ENCODE assay signal across 20 cellular contexts in the genomic region with DNA sequence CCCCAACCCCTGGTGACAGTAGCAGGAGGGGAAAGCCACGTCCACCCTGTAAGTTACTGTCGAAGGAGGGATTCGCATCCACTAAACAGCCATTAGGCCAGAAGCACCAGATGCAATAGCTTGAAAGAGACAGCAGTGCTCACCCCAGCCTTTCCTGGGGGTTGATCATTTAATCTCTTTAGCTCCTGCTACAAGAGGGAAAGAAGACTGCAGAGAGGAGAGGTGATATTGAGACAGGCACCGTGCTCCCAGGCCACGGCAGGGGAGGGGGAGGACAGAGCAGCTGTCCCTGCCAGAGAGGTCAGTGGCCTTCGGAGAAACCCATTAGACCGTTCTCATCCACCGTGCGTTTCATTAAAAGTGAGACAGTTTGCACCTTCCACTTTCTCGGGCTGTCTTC.
DNase-seq lines count a peak whose midpoint lies in the region; ATAC-seq, FAIRE-seq and TF ChIP-seq lines count a peak whose summit lies in the region.
"Had no signal": no experiment of that assay in that cellular context is flagged by ENCODE, and none has a peak within 500 bp of the region (broad histone marks: within the 10 kb centered on the region; RNA-seq: fewer than 3 reads in every experiment).

No MANE protein-coding gene starts in this region.

- peaks cover 13 to 22% of the 10 kb centered on the region in 2 experiments; a peak in 4 of 5 replicates for H3K4me1 ChIP-seq in K562 (replicated peaks in 1 of 2; ENCODE audit: control insufficient read depth in 2 of 2, insufficient read depth in 2 of 2, low read length in 2 of 2)
- peaks cover 5 to 14% of the 10 kb centered on the region in 2 donors for H3K4me1 ChIP-seq in neuronal stem cell (ENCODE audit: control insufficient read depth in 2 of 2, insufficient read depth in 1 of 2, low read depth in 1 of 2, low read length in 2 of 2)
- H3K4me1 ChIP-seq: A549, Caco-2 had no signal

- BruUV-seq in K562 (replicated peaks; lab: Mats Ljungman, UMichigan), result no TSS peak

- no peak overlapping the region for H3K18ac ChIP-seq in neuronal stem cell (ENCODE audit: low read length)

- H3K4ac ChIP-seq in neuronal stem cell (ENCODE audit: low read length), result no peak overlapping the region

- no peak overlapping the region for H3K27ac ChIP-seq in K562 (ENCODE audit: extremely low read depth, low read depth, low read length)
- no peak overlapping the region for H3K27ac ChIP-seq in neuronal stem cell (replicated peaks; ENCODE audit: low read length)
- H3K27ac ChIP-seq: 22Rv1, A549, C4-2B had no signal

- intact Hi-C loops in K562 (cut with micrococcal nuclease), result no loop called here

- no peaks in the 10 kb centered on the region for H3K9me1 ChIP-seq in K562 (ENCODE audit: control insufficient read depth, insufficient read depth, low read length)

- peaks cover 26% of the 10 kb centered on the region for H3K4me1 Mint-ChIP-seq in nephron
- H3K4me1 Mint-ChIP-seq in stimulated activated memory B cell treated with anti-CD40 and anti-IgM and Interleukin-4, amounts not matched to agents 10 μg/mL and 1 μg/mL and 100 μg/mL, for 72 hours, result no peaks in the 10 kb centered on the region

- H2BK120ac ChIP-seq in neuronal stem cell (ENCODE audit: low read depth, low read length), result no peak overlapping the region

- TF ChIP-seq POLR2A in K562 (conservative IDR thresholded peaks at IDR 0.05), result no peak

- DNase-seq in D721Med (ENCODE audit: insufficient read length, low spot score) (peak; percentile 77), K562 (ENCODE audit: extremely low read depth in 1 of 4, low spot score in 3 of 4) (no peak), neuronal stem cell (ENCODE audit: low spot score) (no peak), T-helper 2 cell (no peak), UCSD-AML1 (lab: John Stamatoyannopoulos, UW; ENCODE audit: unreplicated experiment) (no peak)
- DNase-seq: AML-193; Caco-2; CD4-positive, alpha-beta T cell; DMS153; DMS79; GDM1; H9 had no signal

- H2BK5ac ChIP-seq in neuronal stem cell (ENCODE audit: low read length), result peak overlapping the region; percentile 8

- no peaks in the 10 kb centered on the region for H3K36me3 ChIP-seq in K562 (ENCODE audit: control insufficient read depth, insufficient read depth, low read length)
- no peaks in the 10 kb centered on the region for H3K36me3 ChIP-seq in neuronal stem cell (replicated peaks in 1 of 2; ENCODE audit: control insufficient read depth in 2 of 2, insufficient read depth in 2 of 2, low read length in 2 of 2)

- no peak overlapping the region for H3K4me3 ChIP-seq in K562
- no peak overlapping the region for H3K4me3 ChIP-seq in neuronal stem cell (ENCODE audit: low read length in 2 of 2)
- H3K4me3 ChIP-seq: A549 had no signal

- no peak overlapping the region for H4K91ac ChIP-seq in neuronal stem cell (ENCODE audit: low read depth, low read length, poor library complexity)

- 12% methylated on average over 10 of the region's 10 CpGs for WGBS in K562 (ENCODE audit: insufficient coverage, low coverage, missing lambda C conversion rate)
- WGBS in neuronal stem cell (ENCODE audit: extremely low coverage in 2 of 2, insufficient read length in 2 of 2, insufficient replicate concordance in 1 of 2), 2 donors, result no CpG with 5 or more reads among the region's 10 CpGs

- no peak for TF ChIP-seq RAD21 in K562 (CRISPR knock-in tag; conservative IDR thresholded peaks at IDR 0.05 in 1 of 2, IDR thresholded peaks at IDR 0.05 in 1 of 2)

- H3K4me2 ChIP-seq in K562 (ENCODE audit: insufficient read depth, low read length), result no peak overlapping the region
- H3K4me2 ChIP-seq in neuronal stem cell (ENCODE audit: insufficient read depth, low read length, poor library complexity, severe bottlenecking), result no peak overlapping the region
- H3K4me2 ChIP-seq: A549 had no signal

- no peak overlapping the region for H3K4me3 Mint-ChIP-seq in nephron
- H3K4me3 Mint-ChIP-seq in stimulated activated memory B cell treated with anti-CD40 and anti-IgM and Interleukin-4, amounts not matched to agents 10 μg/mL and 1 μg/mL and 100 μg/mL, for 72 hours, result no peak overlapping the region
- H3K4me3 Mint-ChIP-seq: CD4-positive, alpha-beta T cell; H9 had no signal

- TF ChIP-seq CTCF in D721Med (IDR thresholded peaks at IDR 0.05; ENCODE audit: insufficient read depth, missing control alignments) (no peak), K562 (IDR thresholded peaks at IDR 0.05 in 2 of 3, conservative IDR thresholded peaks at IDR 0.05 in 1 of 3; ENCODE audit: insufficient read depth in 2 of 3, low read depth in 1 of 3, low read length in 3 of 3) (no peak), nephron (IDR thresholded peaks at IDR 0.05; ENCODE audit: unreplicated experiment in 3 of 3) (no peak)

- H3K9me3 ChIP-seq in K562 (replicated peaks; ENCODE audit: control insufficient read depth, insufficient read depth, low read depth, low read length) (no peaks in the 10 kb centered on the region), neuronal stem cell (replicated peaks in 1 of 2; ENCODE audit: control insufficient read depth in 2 of 2, insufficient read depth in 1 of 2, low read depth in 1 of 2, low read length in 2 of 2) (no peaks in the 10 kb centered on the region)
- H3K9me3 ChIP-seq: A549, Caco-2 had no signal

- no peak overlapping the region for H3K23ac ChIP-seq in neuronal stem cell (ENCODE audit: low read depth, low read length, poor library complexity)

- H3K27me3 Mint-ChIP-seq in nephron (ENCODE audit: low read depth), result peaks cover 13% of the 10 kb centered on the region
- no peaks in the 10 kb centered on the region for H3K27me3 Mint-ChIP-seq in stimulated activated memory B cell treated with anti-CD40 and anti-IgM and Interleukin-4, amounts not matched to agents 10 μg/mL and 1 μg/mL and 100 μg/mL, for 72 hours
- H3K27me3 Mint-ChIP-seq: CD4-positive, alpha-beta T cell had no signal

- no peak overlapping the region for H2AK5ac ChIP-seq in neuronal stem cell (ENCODE audit: low read depth, low read length)

- no peak for FAIRE-seq in D721Med (lab: Jason Lieb, UNC)
- no peak for FAIRE-seq in K562 (lab: Jason Lieb, UNC)
- FAIRE-seq: A549, GM12892, H1, HTR-8/SVneo had no signal

- no peak; the same call in 2 of the 3 replicates for ATAC-seq in K562
- ATAC-seq in stimulated activated memory B cell treated with anti-CD40 and anti-IgM and Interleukin-4, amounts not matched to agents 10 μg/mL and 1 μg/mL and 100 μg/mL, for 72 hours, result no peak
- ATAC-seq: A549 had no signal

- POLR2A ChIA-PET in K562 (lab: Yijun Ruan, JAX), result interaction anchor here (0.6 to 0.9 kb wide), 2 partner anchors 21 to 1128 kb away, joined by 3 to 4 read pairs; no protein-coding TSS in a partner anchor

- TF ChIP-seq EP300 in K562 (IDR thresholded peaks at IDR 0.05; ENCODE audit: low read length), result no peak

- no peak overlapping the region for H2AFZ ChIP-seq in K562 (ENCODE audit: low read depth, low read length)
- no peak overlapping the region for H2AFZ ChIP-seq in neuronal stem cell (ENCODE audit: low read length)

- H3K36me3 Mint-ChIP-seq in nephron (ENCODE audit: low read depth), result no peaks in the 10 kb centered on the region
- H3K36me3 Mint-ChIP-seq in stimulated activated memory B cell treated with anti-CD40 and anti-IgM and Interleukin-4, amounts not matched to agents 10 μg/mL and 1 μg/mL and 100 μg/mL, for 72 hours, result no peaks in the 10 kb centered on the region

- no peaks in the 10 kb centered on the region for H3K79me2 ChIP-seq in K562 (ENCODE audit: control insufficient read depth, insufficient read depth, low read length)

- no peak overlapping the region for H2BK12ac ChIP-seq in neuronal stem cell (ENCODE audit: low read length)

- no peaks in the 10 kb centered on the region for H3K79me1 ChIP-seq in neuronal stem cell (ENCODE audit: low read depth, low read length)

- H3K9ac ChIP-seq in K562 (ENCODE audit: insufficient read depth in 1 of 2, low read depth in 2 of 2, low read length in 2 of 2) (no peak overlapping the region), neuronal stem cell (ENCODE audit: low read depth, low read length, poor library complexity) (no peak overlapping the region)

- H3K9me3 Mint-ChIP-seq in nephron, result no peaks in the 10 kb centered on the region
- H3K9me3 Mint-ChIP-seq in stimulated activated memory B cell treated with anti-CD40 and anti-IgM and Interleukin-4, amounts not matched to agents 10 μg/mL and 1 μg/mL and 100 μg/mL, for 72 hours, result no peaks in the 10 kb centered on the region
- H3K9me3 Mint-ChIP-seq: CD4-positive, alpha-beta T cell; H9 had no signal

- in situ Hi-C loops in K562 (cut with MboI), result no loop called here

- H3K27ac Mint-ChIP-seq in nephron, result peak overlapping the region in 2 of 3 experiments; percentile 8 to 35
- no peak overlapping the region for H3K27ac Mint-ChIP-seq in stimulated activated memory B cell treated with anti-CD40 and anti-IgM and Interleukin-4, amounts not matched to agents 10 μg/mL and 1 μg/mL and 100 μg/mL, for 72 hours
- H3K27ac Mint-ChIP-seq: CD4-positive, alpha-beta T cell; H9 had no signal

- CTCF ChIA-PET in K562 (lab: Yijun Ruan, JAX; ENCODE audit: low intra/inter-chr PET ratio), result no interaction called here

- 0 out of 2 replicates have a peak, but pooled peaks cover 4% of the 10 kb centered on the region for H4K20me1 ChIP-seq in K562 (replicated peaks; ENCODE audit: control insufficient read depth, insufficient read depth, low read length)

- no peak overlapping the region for H3K14ac ChIP-seq in neuronal stem cell (ENCODE audit: low read length)

- no peak overlapping the region for H2BK15ac ChIP-seq in neuronal stem cell (ENCODE audit: low read length)

- peaks cover 19 to 55% of the 10 kb centered on the region in 2 experiments for H3K27me3 ChIP-seq in K562 (ENCODE audit: control insufficient read depth in 2 of 2, insufficient read depth in 2 of 2, low read length in 2 of 2)
- H3K27me3 ChIP-seq in neuronal stem cell (ENCODE audit: control insufficient read depth in 3 of 3, insufficient read depth in 3 of 3, low read depth in 1 of 3, low read length in 3 of 3), result peaks cover 0 to 29% (median 0%) of the 10 kb centered on the region in 3 experiments

- no peak overlapping the region for H4K8ac ChIP-seq in neuronal stem cell (ENCODE audit: low read depth, low read length)

TF ChIP-seq in K562, 482 proteins besides CTCF, POLR2A, EP300 and RAD21:
- peak; percentile 49 for TF ChIP-seq CEBPG (CRISPR knock-in tag; IDR thresholded peaks at IDR 0.05)
- no peak for TF ChIP-seq CEBPG (tag; conservative IDR thresholded peaks at IDR 0.05 in 1 of 2, IDR thresholded peaks at IDR 0.05 in 1 of 2)
- TF ChIP-seq, protein P1, sequence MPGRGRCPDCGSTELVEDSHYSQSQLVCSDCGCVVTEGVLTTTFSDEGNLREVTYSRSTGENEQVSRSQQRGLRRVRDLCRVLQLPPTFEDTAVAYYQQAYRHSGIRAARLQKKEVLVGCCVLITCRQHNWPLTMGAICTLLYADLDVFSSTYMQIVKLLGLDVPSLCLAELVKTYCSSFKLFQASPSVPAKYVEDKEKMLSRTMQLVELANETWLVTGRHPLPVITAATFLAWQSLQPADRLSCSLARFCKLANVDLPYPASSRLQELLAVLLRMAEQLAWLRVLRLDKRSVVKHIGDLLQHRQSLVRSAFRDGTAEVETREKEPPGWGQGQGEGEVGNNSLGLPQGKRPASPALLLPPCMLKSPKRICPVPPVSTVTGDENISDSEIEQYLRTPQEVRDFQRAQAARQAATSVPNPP (IDR thresholded peaks at IDR 0.05; ENCODE audit: borderline replicate concordance, insufficient read depth, insufficient read length), result no peak
